ENCODE assay signal across 20 cellular contexts in the genomic region with DNA sequence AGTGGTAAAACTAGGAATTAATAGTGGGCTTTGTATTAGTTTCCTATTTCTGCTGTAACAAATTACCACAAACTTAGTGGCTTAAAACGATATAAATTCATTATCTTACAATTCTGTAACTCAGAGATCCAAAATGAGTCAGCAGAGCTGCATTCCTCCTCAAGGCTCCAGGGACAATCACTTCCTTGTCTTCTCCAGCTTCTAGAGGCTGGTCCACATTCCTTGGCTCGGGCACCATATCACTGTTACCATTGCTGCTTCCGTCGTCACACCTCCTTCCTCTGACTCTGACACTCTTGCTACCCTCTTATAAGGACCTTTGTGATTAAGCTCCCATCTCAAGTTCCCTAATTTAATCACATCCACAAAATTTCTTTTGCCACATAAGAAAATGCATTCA.
DNase-seq lines count a peak whose midpoint lies in the region; ATAC-seq and TF ChIP-seq lines count a peak whose summit lies in the region.
"Had no signal": no experiment of that assay in that cellular context is flagged by ENCODE, and none has a peak within 500 bp of the region (broad histone marks: within the 10 kb centered on the region; RNA-seq: fewer than 3 reads in every experiment).

No MANE protein-coding gene starts in this region.

- in situ Hi-C loops in brain microvascular endothelial cell (cut with HindIII; ENCODE audit: low pct_ligation_motif_present, low sequenced_read_pairs) = no loop called here

- H3K4me3 Mint-ChIP-seq in activated T-cell treated with anti-CD3 and anti-CD28 coated beads, Interleukin-2, amount 50 U/mL, for 24 hours = no peak overlapping the region
- H3K4me3 Mint-ChIP-seq: activated CD8-positive, alpha-beta memory T cell treated with anti-CD3 and anti-CD28 coated beads, Interleukin-2, amount 10 ng/mL, durations not matched to agents 7 days and 5 days had no signal

- H3K36me3 ChIP-seq in MG63 (no peaks in the 10 kb centered on the region), brain microvascular endothelial cell (replicated peaks) (no peaks in the 10 kb centered on the region), testis (ENCODE audit: low read depth, missing control alignments) (no peaks in the 10 kb centered on the region)
- H3K36me3 ChIP-seq: gastrocnemius medialis, HAP-1, vagina had no signal

- no peak for TF ChIP-seq POLR2A in testis (IDR thresholded peaks at IDR 0.05)

- 39% methylated on average over 4 of the region's 4 CpGs for WGBS in right cardiac atrium
- WGBS in testis, 2 donors = 43 to 50% methylated on average over 4 of the region's 4 CpGs

- H3K9me3 ChIP-seq in MG63 (no peaks in the 10 kb centered on the region), right cardiac atrium (ENCODE audit: control insufficient read depth, low read length) (no peaks in the 10 kb centered on the region), testis (no peaks in the 10 kb centered on the region)
- H3K9me3 ChIP-seq: gastrocnemius medialis, HAP-1, vagina had no signal

- H3K4me3 ChIP-seq in MG63 (no peak overlapping the region), brain microvascular endothelial cell (ENCODE audit: low read depth, low read length) (no peak overlapping the region), right cardiac atrium (ENCODE audit: low read length) (no peak overlapping the region), testis (no peak overlapping the region), coronary artery (no peak overlapping the region)
- H3K4me3 ChIP-seq: gastrocnemius medialis, HAP-1, K562, vagina had no signal

- H3K27ac Mint-ChIP-seq in activated T-cell treated with anti-CD3 and anti-CD28 coated beads, Interleukin-2, amount 50 U/mL, for 24 hours = no peak overlapping the region
- H3K27ac Mint-ChIP-seq: activated CD8-positive, alpha-beta memory T cell treated with anti-CD3 and anti-CD28 coated beads, Interleukin-2, amount 10 ng/mL, durations not matched to agents 7 days and 5 days had no signal

- intact Hi-C loops in right cardiac atrium (cut with DNase I) = no loop called here
- intact Hi-C loops in testis (cut with DNase I; ENCODE audit: low total_unique reads) = no loop called here

- no peaks in the 10 kb centered on the region for H3K36me3 Mint-ChIP-seq in activated T-cell treated with anti-CD3 and anti-CD28 coated beads, Interleukin-2, amount 50 U/mL, for 24 hours (ENCODE audit: low read depth)
- H3K36me3 Mint-ChIP-seq: activated CD8-positive, alpha-beta memory T cell treated with anti-CD3 and anti-CD28 coated beads, Interleukin-2, amount 10 ng/mL, durations not matched to agents 7 days and 5 days had no signal

- H3K4me1 Mint-ChIP-seq in activated T-cell treated with anti-CD3 and anti-CD28 coated beads, Interleukin-2, amount 50 U/mL, for 24 hours (ENCODE audit: low read depth) = no peaks in the 10 kb centered on the region
- H3K4me1 Mint-ChIP-seq: activated CD8-positive, alpha-beta memory T cell treated with anti-CD3 and anti-CD28 coated beads, Interleukin-2, amount 10 ng/mL, durations not matched to agents 7 days and 5 days had no signal

- no peaks in the 10 kb centered on the region for H3K4me1 ChIP-seq in right cardiac atrium (ENCODE audit: control insufficient read depth, insufficient read depth, low read length)
- peaks cover 3% of the 10 kb centered on the region for H3K4me1 ChIP-seq in testis
- H3K4me1 ChIP-seq: gastrocnemius medialis, HAP-1, vagina had no signal

- H3K9me3 Mint-ChIP-seq in activated T-cell treated with anti-CD3 and anti-CD28 coated beads, Interleukin-2, amount 50 U/mL, for 24 hours = peaks cover 3% of the 10 kb centered on the region

- H3K27me3 Mint-ChIP-seq in activated T-cell treated with anti-CD3 and anti-CD28 coated beads, Interleukin-2, amount 50 U/mL, for 24 hours = no peaks in the 10 kb centered on the region
- H3K27me3 Mint-ChIP-seq: activated CD8-positive, alpha-beta memory T cell treated with anti-CD3 and anti-CD28 coated beads, Interleukin-2, amount 10 ng/mL, durations not matched to agents 7 days and 5 days had no signal

- no peaks in the 10 kb centered on the region for H3K27me3 ChIP-seq in MG63
- no peaks in the 10 kb centered on the region for H3K27me3 ChIP-seq in brain microvascular endothelial cell (replicated peaks)
- no peaks in the 10 kb centered on the region for H3K27me3 ChIP-seq in right cardiac atrium (ENCODE audit: control insufficient read depth, insufficient read depth)
- H3K27me3 ChIP-seq in testis = no peaks in the 10 kb centered on the region
- H3K27me3 ChIP-seq: gastrocnemius medialis, vagina had no signal

- peak; percentile 39 for DNase-seq in MG63
- peak; percentile 65 for DNase-seq in brain microvascular endothelial cell
- DNase-seq in right cardiac atrium = peak in 2 of 3 donors; percentile 16 to 21
- peak; percentile 90 for DNase-seq in testis
- DNase-seq in activated T-cell treated with anti-CD3 and anti-CD28 coated beads, Interleukin-2, amount 50 U/mL, for 24 hours = no peak
- DNase-seq in coronary artery (ENCODE audit: low spot score) = no peak
- DNase-seq in SIG-M5 (lab: John Stamatoyannopoulos, UW) = no peak
- DNase-seq: activated CD4-positive, CD25-positive, alpha-beta regulatory T cell treated with anti-CD3 and anti-CD28 coated beads, Interleukin-2, amount 50 U/mL, for 72 hours; activated CD8-positive, alpha-beta memory T cell treated with anti-CD3 and anti-CD28 coated beads, Interleukin-2, amount 10 ng/mL, durations not matched to agents 7 days and 5 days; activated gamma-delta T cell; amygdala; NCI-H1092; OCI-M1; stimulated activated CD4-positive, alpha-beta T cell treated with anti-CD3 and anti-CD28 coated beads, Interleukin-2, amount 100 ng/mL, for 48 hours had no signal

- peak overlapping the region; percentile 18 for H3K27ac ChIP-seq in brain microvascular endothelial cell
- H3K27ac ChIP-seq in right cardiac atrium (ENCODE audit: low read length) = no peak overlapping the region
- peak overlapping the region; percentile 17 to 57 for H3K27ac ChIP-seq in testis
- no peak overlapping the region for H3K27ac ChIP-seq in coronary artery
- H3K27ac ChIP-seq: gastrocnemius medialis, HL-60, vagina had no signal

- peak; percentile 35 to 51 for ATAC-seq in right cardiac atrium
- ATAC-seq: activated CD8-positive, alpha-beta memory T cell treated with anti-CD3 and anti-CD28 coated beads, Interleukin-2, amount 10 ng/mL, durations not matched to agents 7 days and 5 days; gastrocnemius medialis; K562; SK-N-SH treated with all-trans-retinoic acid at 6 μM for 48 hours had no signal

- no peak for TF ChIP-seq CTCF in brain microvascular endothelial cell (IDR thresholded peaks at IDR 0.05; ENCODE audit: low read depth, low read length, missing control alignments)
- no peak for TF ChIP-seq CTCF in testis (IDR thresholded peaks at IDR 0.05)
- TF ChIP-seq CTCF in coronary artery (IDR thresholded peaks at IDR 0.05) = no peak

Comparison
In these comparisons a context has a peak if more than half of its experiments do, and no peak if none do; other contexts are left out.
1. DNase-seq: peak in MG63 (single experiment), brain microvascular endothelial cell (single experiment), right cardiac atrium (2 of 3) and testis (single experiment); none in activated T-cell treated with anti-CD3 and anti-CD28 coated beads, Interleukin-2, amount 50 U/mL, for 24 hours (single experiment), coronary artery (single experiment) and SIG-M5 (single experiment).
2. H3K27ac ChIP-seq: peak in brain microvascular endothelial cell (single experiment) and testis (2 of 2); none in right cardiac atrium (single experiment) and coronary artery (0 of 2).